In the genomic region with DNA sequence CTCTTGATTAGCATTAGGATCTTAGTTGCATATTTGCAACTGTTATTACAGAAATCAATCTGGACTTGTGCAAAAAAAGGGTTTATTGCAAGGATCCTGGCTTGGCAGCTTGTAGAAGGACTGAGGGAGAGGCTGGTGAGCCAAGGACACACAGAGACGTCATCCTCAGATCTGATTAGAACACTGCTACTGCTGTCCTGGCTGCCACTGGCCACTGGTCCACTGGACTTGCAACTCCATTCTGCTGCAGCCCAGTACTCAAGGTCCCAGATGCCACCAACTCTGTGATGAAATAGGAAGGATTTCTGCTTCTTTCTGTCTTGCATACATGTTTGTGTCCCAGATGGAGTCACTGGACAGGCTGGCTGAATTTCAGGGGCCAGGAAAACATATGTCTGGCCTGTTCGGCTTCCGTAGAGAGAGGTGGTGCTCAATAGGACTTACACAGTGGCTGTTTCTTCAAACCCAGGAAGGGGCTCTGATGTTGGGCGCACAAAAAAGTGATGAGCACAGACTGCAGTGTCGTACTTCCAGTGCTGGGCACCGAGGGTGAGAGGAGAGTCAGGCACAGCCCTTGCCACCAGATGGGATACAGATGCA, we compare ENCODE assay signal across 17 cellular contexts.
DNase-seq lines count a peak whose midpoint lies in the region; ATAC-seq and TF ChIP-seq lines count a peak whose summit lies in the region.
"Had no signal": no experiment of that assay in that cellular context is flagged by ENCODE, and none has a peak within 500 bp of the region (broad histone marks: within the 10 kb centered on the region; RNA-seq: fewer than 3 reads in every experiment).

No MANE protein-coding gene starts in this region.

- H3K36me3 ChIP-seq in vagina (no peaks in the 10 kb centered on the region), Karpas-422 (ENCODE audit: insufficient read depth, low read length) (no peaks in the 10 kb centered on the region)

- H3K27me3 ChIP-seq in right cardiac atrium (ENCODE audit: control insufficient read depth, insufficient read depth) = no peaks in the 10 kb centered on the region
- no peaks in the 10 kb centered on the region for H3K27me3 ChIP-seq in vagina
- no peaks in the 10 kb centered on the region; the same call in 1 of the 2 replicates for H3K27me3 ChIP-seq in Karpas-422 (ENCODE audit: low read length)

- no peak overlapping the region for H2AFZ ChIP-seq in Karpas-422 (ENCODE audit: low read length)

- DNase-seq in cardiac septum (ENCODE audit: low spot score) (peak; percentile 63), right cardiac atrium (no peak), ecto neural progenitor cell (ENCODE audit: low spot score) (peak; percentile 39), mesenteric fat pad (ENCODE audit: low spot score) (peak; percentile 79), vagina (ENCODE audit: extremely low spot score in 2 of 2) (peak; percentile 56 to 72), DMS153 (lab: John Stamatoyannopoulos, UW) (no peak), Karpas-422 (no peak)
- DNase-seq: GF-D8, HFFc6, KG1, NCI-H1048, NCI-H1436 treated with DMSO at 0.1 percent for 48 hours, NCI-H2081, NCI-H510A treated with DMSO at 0.1 percent for 48 hours had no signal

- no peaks in the 10 kb centered on the region for H3K79me2 ChIP-seq in Karpas-422 (ENCODE audit: low read length)

- H3K9me3 ChIP-seq in right cardiac atrium (ENCODE audit: control insufficient read depth, low read length) (no peaks in the 10 kb centered on the region), vagina (peaks cover 12% of the 10 kb centered on the region), Karpas-422 (ENCODE audit: low read length) (peaks cover 8% of the 10 kb centered on the region; the same call in 1 of the 2 replicates)

- H3K9me2 ChIP-seq in Karpas-422 (replicated peaks; ENCODE audit: insufficient read depth, low read length) = no peaks in the 10 kb centered on the region

- H3K4me3 ChIP-seq in right cardiac atrium (ENCODE audit: low read length) (no peak overlapping the region), vagina (no peak overlapping the region), Karpas-422 (ENCODE audit: low read length) (no peak overlapping the region)
- H3K4me3 ChIP-seq: A549 had no signal

- intact Hi-C loops in cardiac septum (cut with DNase I) = no loop called here
- intact Hi-C loops in right cardiac atrium (cut with DNase I) = no loop called here
- intact Hi-C loops in vagina (cut with DNase I) = no loop called here

- H3K4me1 ChIP-seq in right cardiac atrium (ENCODE audit: control insufficient read depth, insufficient read depth, low read length) (no peaks in the 10 kb centered on the region), vagina (no peaks in the 10 kb centered on the region), Karpas-422 (ENCODE audit: low read length) (no peaks in the 10 kb centered on the region)
- H3K4me1 ChIP-seq: A549 had no signal

- no peak for TF ChIP-seq CTCF in vagina (IDR thresholded peaks at IDR 0.05)

- no peak for ATAC-seq in right cardiac atrium
- no peak for ATAC-seq in GM21367 (IDR thresholded peaks at IDR 0.05; ENCODE audit: unreplicated experiment)
- ATAC-seq: A549 had no signal

- no peak overlapping the region for H3K9ac ChIP-seq in Karpas-422 (ENCODE audit: low read length)

- no peaks in the 10 kb centered on the region for H4K20me1 ChIP-seq in Karpas-422 (ENCODE audit: insufficient read depth, low read depth, low read length)

- no peak overlapping the region for H3K4me2 ChIP-seq in Karpas-422 (ENCODE audit: low read depth, low read length, poor library complexity, severe bottlenecking)
- H3K4me2 ChIP-seq: A549 had no signal

- no peak for TF ChIP-seq POLR2A in vagina (IDR thresholded peaks at IDR 0.05)

- H3K27ac ChIP-seq in right cardiac atrium (ENCODE audit: low read length) = no peak overlapping the region
- H3K27ac ChIP-seq in vagina = no peak overlapping the region
- H3K27ac ChIP-seq in Karpas-422 (ENCODE audit: low read length) = no peak overlapping the region
- H3K27ac ChIP-seq: A549, C4-2B had no signal

- WGBS in right cardiac atrium = 89% methylated on average over 6 of the region's 6 CpGs

Comparison
In these comparisons a context has a peak if more than half of its experiments do, and no peak if none do; other contexts are left out.
1. DNase-seq: peak in cardiac septum (single experiment), ecto neural progenitor cell (single experiment), mesenteric fat pad (single experiment) and vagina (2 of 2); none in right cardiac atrium (0 of 3), DMS153 (single experiment) and Karpas-422 (single experiment).